Comparison of ENCODE assay signal across 10 cellular contexts in genomic region chr6:128511518-128511917, GRCh38. TPM values are rescaled to one million over a fixed set of nuclear protein-coding genes. Genes with fewer than 3 reads are reported as not detected.
A peak's percentile ranks its signal among the peaks of the same experiment; 100 is the strongest.
DNase-seq lines count a peak whose midpoint lies in the region; ATAC-seq and TF ChIP-seq lines count a peak whose summit lies in the region.
"Had no signal": no experiment of that assay in that cellular context is flagged by ENCODE, and none has a peak within 500 bp of the region (broad histone marks: within the 10 kb centered on the region; RNA-seq: fewer than 3 reads in every experiment).

No MANE protein-coding gene starts in this region.

- no peaks in the 10 kb centered on the region for H3K9me3 Mint-ChIP-seq in CD8-positive, alpha-beta T cell
- no peaks in the 10 kb centered on the region for H3K9me3 Mint-ChIP-seq in activated CD8-positive, alpha-beta memory T cell treated with anti-CD3 and anti-CD28 coated beads, Interleukin-2, amount 10 ng/mL, durations not matched to agents 7 days and 5 days (ENCODE audit: low read depth)
- H3K9me3 Mint-ChIP-seq: activated T-cell treated with anti-CD3 and anti-CD28 coated beads, Interleukin-2, amount 50 U/mL, for 72 hours had no signal

- peaks cover 67% of the 10 kb centered on the region for H3K4me1 ChIP-seq in A673 (ENCODE audit: insufficient read depth, low read length, poor library complexity, severe bottlenecking)
- H3K4me1 ChIP-seq in CD8-positive, alpha-beta T cell (ENCODE audit: insufficient read depth, low read length): no peaks in the 10 kb centered on the region

- no peak overlapping the region for H3K4me3 Mint-ChIP-seq in CD8-positive, alpha-beta T cell
- no peak overlapping the region for H3K4me3 Mint-ChIP-seq in activated CD8-positive, alpha-beta memory T cell treated with anti-CD3 and anti-CD28 coated beads, Interleukin-2, amount 10 ng/mL, durations not matched to agents 7 days and 5 days
- H3K4me3 Mint-ChIP-seq: activated T-cell treated with anti-CD3 and anti-CD28 coated beads, Interleukin-2, amount 50 U/mL, for 72 hours had no signal

- no TSS peak for BruUV-seq in A673 (replicated peaks; lab: Mats Ljungman, UMichigan)

- H3K27me3 Mint-ChIP-seq in CD8-positive, alpha-beta T cell (ENCODE audit: low read depth): peaks cover 5% of the 10 kb centered on the region
- H3K27me3 Mint-ChIP-seq in activated CD8-positive, alpha-beta memory T cell treated with anti-CD3 and anti-CD28 coated beads, Interleukin-2, amount 10 ng/mL, durations not matched to agents 7 days and 5 days: peaks cover 29% of the 10 kb centered on the region

- no peaks in the 10 kb centered on the region for H3K9me3 ChIP-seq in A673 (ENCODE audit: low read depth, low read length, poor library complexity, severe bottlenecking)
- H3K9me3 ChIP-seq in CD8-positive, alpha-beta T cell (ENCODE audit: low read length): no peaks in the 10 kb centered on the region
- H3K9me3 ChIP-seq: SJSA1 had no signal

- no peaks in the 10 kb centered on the region for H3K27me3 ChIP-seq in A673 (replicated peaks; ENCODE audit: insufficient read depth, low read depth, low read length, poor library complexity)
- no peaks in the 10 kb centered on the region for H3K27me3 ChIP-seq in CD8-positive, alpha-beta T cell (ENCODE audit: insufficient read depth, low read length)
- H3K27me3 ChIP-seq: SJSA1 had no signal

- DNase-seq in A673 (ENCODE audit: low spot score) (peak; percentile 36), fibroblast of the aortic adventitia (ENCODE audit: low read depth) (peak; percentile 47), anterior cingulate cortex (lab: John Stamatoyannopoulos, UW) (no peak), mesenteric fat pad (ENCODE audit: low spot score) (no peak)
- no peak for DNase-seq in CD8-positive, alpha-beta T cell
- no peak for DNase-seq in activated CD8-positive, alpha-beta memory T cell treated with anti-CD3 and anti-CD28 coated beads, Interleukin-2, amount 10 ng/mL, durations not matched to agents 7 days and 5 days
- DNase-seq: activated T-cell treated with anti-CD3 and anti-CD28 coated beads, Interleukin-2, amount 50 U/mL, for 72 hours had no signal

- H3K4me3 ChIP-seq in A673 (ENCODE audit: low read depth, low read length, poor library complexity, severe bottlenecking): no peak overlapping the region
- H3K4me3 ChIP-seq in fibroblast of the aortic adventitia (ENCODE audit: low read depth, low read length): no peak overlapping the region
- H3K4me3 ChIP-seq in CD8-positive, alpha-beta T cell (ENCODE audit: low read depth, low read length): no peak overlapping the region
- H3K4me3 ChIP-seq: SJSA1 had no signal

- H3K4me1 Mint-ChIP-seq in CD8-positive, alpha-beta T cell (ENCODE audit: low read depth): no peaks in the 10 kb centered on the region
- H3K4me1 Mint-ChIP-seq in activated CD8-positive, alpha-beta memory T cell treated with anti-CD3 and anti-CD28 coated beads, Interleukin-2, amount 10 ng/mL, durations not matched to agents 7 days and 5 days: no peaks in the 10 kb centered on the region

- no peaks in the 10 kb centered on the region for H3K36me3 ChIP-seq in A673 (ENCODE audit: insufficient read depth, low read length, poor library complexity, severe bottlenecking)
- no peaks in the 10 kb centered on the region for H3K36me3 ChIP-seq in CD8-positive, alpha-beta T cell (ENCODE audit: insufficient read depth, low read length)
- H3K36me3 ChIP-seq: SJSA1 had no signal

- no peaks in the 10 kb centered on the region for H3K36me3 Mint-ChIP-seq in CD8-positive, alpha-beta T cell
- no peaks in the 10 kb centered on the region for H3K36me3 Mint-ChIP-seq in activated CD8-positive, alpha-beta memory T cell treated with anti-CD3 and anti-CD28 coated beads, Interleukin-2, amount 10 ng/mL, durations not matched to agents 7 days and 5 days

- POLR2A ChIA-PET in A673 (lab: Charles Lee; ENCODE audit: low non-redundant PET): no interaction called here
- POLR2A ChIA-PET in CD8-positive, alpha-beta T cell (lab: Charles Lee): no interaction called here

- intact Hi-C loops in A673 (cut with micrococcal nuclease; ENCODE audit: unreplicated experiment): loop anchor here (10.0 kb wide), 1 partner anchor 743 kb away; no protein-coding TSS in a partner anchor
- intact Hi-C loops in CD8-positive, alpha-beta T cell (cut with DNase I, micrococcal nuclease): loop anchor here in 1 of 2 experiments (10.0 kb wide), 2 partner anchors 247 to 517 kb away; no protein-coding TSS in a partner anchor

- CTCF ChIA-PET in A673 (lab: Charles Lee): no interaction called here
- CTCF ChIA-PET in CD8-positive, alpha-beta T cell (lab: Charles Lee): interaction anchor here (1.7 kb wide), 1 partner anchor 9 kb away, joined by 7 read pairs; the partner anchor contains the start of gene PTPRK
- CTCF ChIA-PET in activated CD8-positive, alpha-beta memory T cell treated with anti-CD3 and anti-CD28 coated beads, Interleukin-2, amount 10 ng/mL, durations not matched to agents 7 days and 5 days (lab: Charles Lee): no interaction called here

- no peak overlapping the region for H3K27ac Mint-ChIP-seq in CD8-positive, alpha-beta T cell
- H3K27ac Mint-ChIP-seq in activated CD8-positive, alpha-beta memory T cell treated with anti-CD3 and anti-CD28 coated beads, Interleukin-2, amount 10 ng/mL, durations not matched to agents 7 days and 5 days: no peak overlapping the region
- H3K27ac Mint-ChIP-seq: activated T-cell treated with anti-CD3 and anti-CD28 coated beads, Interleukin-2, amount 50 U/mL, for 72 hours had no signal

- ATAC-seq in GM21576 (IDR thresholded peaks at IDR 0.05; ENCODE audit: unreplicated experiment) (peak; percentile 58), HG03521 (IDR thresholded peaks at IDR 0.05; ENCODE audit: unreplicated experiment) (peak; percentile 41)
- no peak for ATAC-seq in CD8-positive, alpha-beta T cell
- ATAC-seq in activated CD8-positive, alpha-beta memory T cell treated with anti-CD3 and anti-CD28 coated beads, Interleukin-2, amount 10 ng/mL, durations not matched to agents 7 days and 5 days: no peak
- ATAC-seq: activated T-cell treated with anti-CD3 and anti-CD28 coated beads, Interleukin-2, amount 50 U/mL, for 72 hours had no signal

- TF ChIP-seq CTCF in A673 (conservative IDR thresholded peaks at IDR 0.05; ENCODE audit: low read depth, low read length) (no peak), fibroblast of the aortic adventitia (IDR thresholded peaks at IDR 0.05; ENCODE audit: insufficient read depth, low read length) (no peak)
- TF ChIP-seq CTCF in CD8-positive, alpha-beta T cell (IDR thresholded peaks at IDR 0.05): no peak

- no peak overlapping the region for H3K27ac ChIP-seq in A673 (ENCODE audit: low read depth, low read length, poor library complexity, severe bottlenecking)
- no peak overlapping the region for H3K27ac ChIP-seq in CD8-positive, alpha-beta T cell (ENCODE audit: low read depth, low read length)
- H3K27ac ChIP-seq: SJSA1 had no signal

RNA-seq across cellular contexts. Expression of gene PTPRK, which starts 8.9 kb away (rescaled TPM):
- total RNA-seq in A673 (2021): 77.3 and 97.5 TPM in 2 replicates
- total RNA-seq in fibroblast of the aortic adventitia (ENCODE audit: low replicate concordance): 27.1 and 70.2 TPM in 2 replicates
- total RNA-seq in CD8-positive, alpha-beta T cell: 10 to 100 TPM; 17.2 to 18.6 TPM
- total RNA-seq in activated CD8-positive, alpha-beta memory T cell treated with anti-CD3 and anti-CD28 coated beads, Interleukin-2, amount 10 ng/mL, durations not matched to agents 7 days and 5 days: 1 to 10 TPM; 2.6 to 7.8 TPM
- total RNA-seq in mesenteric fat pad: 13.6 TPM

Comparison
In these comparisons a context has a peak if more than half of its experiments do, and no peak if none do; other contexts are left out.
1. DNase-seq: peak in A673 (single experiment) and fibroblast of the aortic adventitia (single experiment); none in CD8-positive, alpha-beta T cell (0 of 7), activated CD8-positive, alpha-beta memory T cell treated with anti-CD3 and anti-CD28 coated beads, Interleukin-2, amount 10 ng/mL, durations not matched to agents 7 days and 5 days (single experiment), anterior cingulate cortex (0 of 58) and mesenteric fat pad (single experiment).
2. ATAC-seq: peak in GM21576 (single experiment) and HG03521 (single experiment); none in CD8-positive, alpha-beta T cell (single experiment) and activated CD8-positive, alpha-beta memory T cell treated with anti-CD3 and anti-CD28 coated beads, Interleukin-2, amount 10 ng/mL, durations not matched to agents 7 days and 5 days (single experiment).